Comparison of ENCODE assay signal across 8 cellular contexts in the genomic region with DNA sequence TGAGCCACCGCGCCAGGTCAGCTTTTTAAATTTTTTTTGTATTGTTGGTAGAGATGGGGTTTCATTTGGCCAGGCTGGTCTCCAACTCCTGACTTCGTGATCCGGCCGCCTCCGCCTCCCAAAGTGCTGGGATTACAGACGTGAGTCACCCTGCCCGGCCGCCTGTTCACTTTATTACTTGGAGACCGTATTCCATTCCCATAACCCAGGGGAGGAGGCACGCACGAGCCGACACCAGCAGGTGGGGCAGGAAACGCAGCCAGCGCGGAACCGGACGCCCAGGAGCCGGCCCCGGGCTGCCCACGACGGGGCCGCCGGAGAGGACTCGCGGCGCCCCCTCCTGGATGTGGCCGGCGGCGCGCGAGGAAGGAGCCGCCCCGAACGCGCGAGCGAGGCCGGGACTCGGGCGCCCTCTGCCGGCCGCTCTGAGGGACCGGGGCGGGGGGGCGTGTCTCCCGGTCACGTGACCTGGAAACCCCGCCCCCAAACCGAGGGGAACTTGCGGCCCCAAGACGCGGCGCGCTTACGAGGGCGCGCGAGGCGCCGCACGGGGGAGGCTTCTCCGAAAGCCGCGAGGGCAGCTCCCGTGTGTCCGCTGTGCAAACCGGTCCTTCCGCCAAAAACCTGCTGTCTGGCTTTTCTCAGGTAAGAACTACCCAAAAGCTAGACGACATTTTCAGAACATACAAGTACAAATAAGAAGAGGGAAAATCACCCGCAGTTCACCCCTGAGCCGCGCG. TPM values are rescaled to one million over a fixed set of nuclear protein-coding genes. Genes with fewer than 3 reads are reported as not detected.
DNase-seq lines count a peak whose midpoint lies in the region; ATAC-seq and TF ChIP-seq lines count a peak whose summit lies in the region.

No MANE protein-coding gene starts in this region.

- H3K36me3 ChIP-seq in HEK293 (ENCODE audit: control insufficient read depth in 2 of 2, insufficient read depth in 1 of 2, low read length in 2 of 2): peaks cover 0 to 3% of the 10 kb centered on the region in 2 experiments; a peak in 1 of 3 replicates
- H3K36me3 ChIP-seq in NT2/D1 (ENCODE audit: insufficient read depth, insufficient read length, low read length): peaks cover 14% of the 10 kb centered on the region
- H3K36me3 ChIP-seq in upper lobe of left lung: peaks cover 0 to 7% (median 2%) of the 10 kb centered on the region in 4 donors

- H3K4me3 ChIP-seq in HEK293 (ENCODE audit: low read depth, low read length): no peak overlapping the region
- no peak overlapping the region for H3K4me3 ChIP-seq in NT2/D1 (ENCODE audit: insufficient read length, low read depth)
- H3K4me3 ChIP-seq in upper lobe of left lung: peak overlapping the region in 3 of 4 donors; percentile 25 to 44 (median 38)

- POLR2A ChIA-PET in HEK293 (lab: Yijun Ruan, JAX): no interaction called here

- TF ChIP-seq CTCF in HEK293 (tag by site-specific recombination; IDR thresholded peaks at IDR 0.05): peak; percentile 43; the same call in 1 of the 2 replicates
- peak; percentile 100 for TF ChIP-seq CTCF in upper lobe of left lung (IDR thresholded peaks at IDR 0.05)

- WGBS in upper lobe of left lung, 2 donors: 17 to 29% methylated on average over 29 to 38 of the region's 74 CpGs

- TF ChIP-seq POLR2A in upper lobe of left lung (IDR thresholded peaks at IDR 0.05): peak in 1 of 4 donors; percentile 52

- H3K4me1 ChIP-seq in HEK293 (ENCODE audit: control insufficient read depth, insufficient read depth, low read length) (no peaks in the 10 kb centered on the region), NT2/D1 (ENCODE audit: insufficient read depth, insufficient read length) (no peaks in the 10 kb centered on the region), upper lobe of left lung (peaks cover 0 to 12% (median 6%) of the 10 kb centered on the region in 4 donors)

- peak in 2 of 4 donors; percentile 39 to 53 for TF ChIP-seq EP300 in upper lobe of left lung (IDR thresholded peaks at IDR 0.05)

- CTCF ChIA-PET in HEK293 (lab: Yijun Ruan, JAX): interaction anchor here (0.6 to 1.6 kb wide), 26 partner anchors 8 to 307 kb away, joined by 3 to 8 read pairs (median 3); no protein-coding TSS in a partner anchor

- peak; percentile 97 for DNase-seq in GM04504 (ENCODE audit: low read depth)
- peak; percentile 79 for DNase-seq in NT2/D1 (ENCODE audit: low read depth, low spot score)
- DNase-seq in activated effector memory CD4-positive, alpha-beta T cell treated with Interleukin-2 at 50 U/mL for 16 hours: peak; percentile 84
- DNase-seq in glomerular visceral epithelial cell (ENCODE audit: extremely low spot score): peak; percentile 96
- DNase-seq in posterior cingulate gyrus: peak; percentile 54 to 96 (median 76)
- DNase-seq in upper lobe of left lung: peak; percentile 95 to 98

- ATAC-seq in upper lobe of left lung (ENCODE audit: low FRiP score in 2 of 2) (peak; percentile 98 to 99), HG03469 (IDR thresholded peaks at IDR 0.05; ENCODE audit: unreplicated experiment) (no peak)

- no peak overlapping the region for H3K27ac ChIP-seq in HEK293 (ENCODE audit: extremely low read depth, low read depth, low read length)
- H3K27ac ChIP-seq in upper lobe of left lung: peak overlapping the region; percentile 58 to 81 (median 62)

- H3K9ac ChIP-seq in NT2/D1 (ENCODE audit: insufficient read length, low read depth): no peak overlapping the region

- intact Hi-C loops in posterior cingulate gyrus (cut with DNase I): loop anchor here (2.0 to 5.0 kb wide), 2 partner anchors 71 to 112 kb away; no protein-coding TSS in a partner anchor

- no peaks in the 10 kb centered on the region for H3K9me3 ChIP-seq in HEK293 (ENCODE audit: control insufficient read depth, insufficient read depth, low read depth, low read length)
- peaks cover 55% of the 10 kb centered on the region; the same call in 1 of the 2 replicates for H3K9me3 ChIP-seq in NT2/D1 (ENCODE audit: insufficient read depth, low read length)
- no peaks in the 10 kb centered on the region for H3K9me3 ChIP-seq in upper lobe of left lung

- no peaks in the 10 kb centered on the region for H3K27me3 ChIP-seq in NT2/D1 (ENCODE audit: insufficient read depth, insufficient read length)
- H3K27me3 ChIP-seq in upper lobe of left lung: no peaks in the 10 kb centered on the region

TF ChIP-seq in HEK293, 187 proteins besides CTCF, POLR2A, EP300 and RAD21 (continues in another document):
- TF ChIP-seq ZNF16 (tag by site-specific recombination; IDR thresholded peaks at IDR 0.05; ENCODE audit: low read depth) (no peak), ZNF610 (tag by site-specific recombination; IDR thresholded peaks at IDR 0.05; ENCODE audit: borderline replicate concordance) (no peak), ZNF629 (tag by site-specific recombination; IDR thresholded peaks at IDR 0.05) (0 out of 2 replicates have a peak, but pooled peaks have one; percentile 26), SP7 (tag by site-specific recombination; IDR thresholded peaks at IDR 0.05) (peak; percentile 62), ZNF223 (tag by site-specific recombination; IDR thresholded peaks at IDR 0.05) (no peak), ZNF112 (tag by site-specific recombination; IDR thresholded peaks at IDR 0.05) (no peak), ZNF843 (tag by site-specific recombination; IDR thresholded peaks at IDR 0.05) (no peak), SP2 (tag by site-specific recombination; IDR thresholded peaks at IDR 0.05) (peak; percentile 41), GFI1B (tag by site-specific recombination; IDR thresholded peaks at IDR 0.05) (no peak), ZNF521 (tag by site-specific recombination; IDR thresholded peaks at IDR 0.05) (no peak), ZNF660 (tag by site-specific recombination; IDR thresholded peaks at IDR 0.05) (peak; percentile 94), ZNF214 (tag by site-specific recombination; IDR thresholded peaks at IDR 0.05; ENCODE audit: borderline replicate concordance) (no peak), WT1 (tag by site-specific recombination; IDR thresholded peaks at IDR 0.05) (no peak), ZNF391 (tag by site-specific recombination; IDR thresholded peaks at IDR 0.05; ENCODE audit: borderline replicate concordance, low read depth) (0 out of 2 replicates have a peak, but pooled peaks have one; percentile 18), ZNF830 (tag by site-specific recombination; IDR thresholded peaks at IDR 0.05; ENCODE audit: low read depth) (no peak), ZNF558 (tag by site-specific recombination; IDR thresholded peaks at IDR 0.05) (no peak), KLF8 (tag by site-specific recombination; IDR thresholded peaks at IDR 0.05) (peak; percentile 61), ZNF768 (tag by site-specific recombination; IDR thresholded peaks at IDR 0.05) (no peak), GLIS1 (tag by site-specific recombination; IDR thresholded peaks at IDR 0.05) (peak; percentile 71), ZNF169 (tag by site-specific recombination; IDR thresholded peaks at IDR 0.05) (no peak), IKZF3 (tag by site-specific recombination; IDR thresholded peaks at IDR 0.05) (peak; percentile 65)
- TF ChIP-seq, protein P1, sequence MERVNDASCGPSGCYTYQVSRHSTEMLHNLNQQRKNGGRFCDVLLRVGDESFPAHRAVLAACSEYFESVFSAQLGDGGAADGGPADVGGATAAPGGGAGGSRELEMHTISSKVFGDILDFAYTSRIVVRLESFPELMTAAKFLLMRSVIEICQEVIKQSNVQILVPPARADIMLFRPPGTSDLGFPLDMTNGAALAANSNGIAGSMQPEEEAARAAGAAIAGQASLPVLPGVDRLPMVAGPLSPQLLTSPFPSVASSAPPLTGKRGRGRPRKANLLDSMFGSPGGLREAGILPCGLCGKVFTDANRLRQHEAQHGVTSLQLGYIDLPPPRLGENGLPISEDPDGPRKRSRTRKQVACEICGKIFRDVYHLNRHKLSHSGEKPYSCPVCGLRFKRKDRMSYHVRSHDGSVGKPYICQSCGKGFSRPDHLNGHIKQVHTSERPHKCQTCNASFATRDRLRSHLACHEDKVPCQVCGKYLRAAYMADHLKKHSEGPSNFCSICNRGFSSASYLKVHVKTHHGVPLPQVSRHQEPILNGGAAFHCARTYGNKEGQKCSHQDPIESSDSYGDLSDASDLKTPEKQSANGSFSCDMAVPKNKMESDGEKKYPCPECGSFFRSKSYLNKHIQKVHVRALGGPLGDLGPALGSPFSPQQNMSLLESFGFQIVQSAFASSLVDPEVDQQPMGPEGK (tag by site-specific recombination; IDR thresholded peaks at IDR 0.05): peak; percentile 64; the same call in 1 of the 2 replicates
- TF ChIP-seq, protein P2, sequence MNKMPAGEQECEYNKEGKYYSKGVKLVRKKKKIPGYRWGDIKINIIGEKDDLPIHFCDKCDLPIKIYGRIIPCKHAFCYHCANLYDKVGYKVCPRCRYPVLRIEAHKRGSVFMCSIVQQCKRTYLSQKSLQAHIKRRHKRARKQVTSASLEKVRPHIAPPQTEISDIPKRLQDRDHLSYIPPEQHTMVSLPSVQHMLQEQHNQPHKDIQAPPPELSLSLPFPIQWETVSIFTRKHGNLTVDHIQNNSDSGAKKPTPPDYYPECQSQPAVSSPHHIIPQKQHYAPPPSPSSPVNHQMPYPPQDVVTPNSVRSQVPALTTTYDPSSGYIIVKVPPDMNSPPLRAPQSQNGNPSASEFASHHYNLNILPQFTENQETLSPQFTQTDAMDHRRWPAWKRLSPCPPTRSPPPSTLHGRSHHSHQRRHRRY (tag by site-specific recombination; IDR thresholded peaks at IDR 0.05): no peak
- TF ChIP-seq, protein P3, sequence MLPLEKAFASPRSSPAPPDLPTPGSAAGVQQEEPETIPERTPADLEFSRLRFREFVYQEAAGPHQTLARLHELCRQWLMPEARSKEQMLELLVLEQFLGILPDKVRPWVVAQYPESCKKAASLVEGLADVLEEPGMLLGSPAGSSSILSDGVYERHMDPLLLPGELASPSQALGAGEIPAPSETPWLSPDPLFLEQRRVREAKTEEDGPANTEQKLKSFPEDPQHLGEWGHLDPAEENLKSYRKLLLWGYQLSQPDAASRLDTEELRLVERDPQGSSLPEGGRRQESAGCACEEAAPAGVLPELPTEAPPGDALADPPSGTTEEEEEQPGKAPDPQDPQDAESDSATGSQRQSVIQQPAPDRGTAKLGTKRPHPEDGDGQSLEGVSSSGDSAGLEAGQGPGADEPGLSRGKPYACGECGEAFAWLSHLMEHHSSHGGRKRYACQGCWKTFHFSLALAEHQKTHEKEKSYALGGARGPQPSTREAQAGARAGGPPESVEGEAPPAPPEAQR (tag by site-specific recombination; IDR thresholded peaks at IDR 0.05): no peak

RNA-seq across cellular contexts. Expression of a gene that starts 11.6 kb away (rescaled TPM):
- total RNA-seq in upper lobe of left lung: 100 to 1,000 TPM; 236 to 374 (median 339) TPM

RNA-seq across cellular contexts. Expression of a gene that starts 16.7 kb away (rescaled TPM):
- 10 to 100 TPM; 45.5 to 85.0 (median 59.9) TPM for total RNA-seq in upper lobe of left lung

RNA-seq across cellular contexts. Expression of a gene that starts 18.7 kb away (rescaled TPM):
- 10 to 100 TPM in 1 of 6 donors, 1 to 10 TPM in 5; 3.5 to 11.5 (median 5.8) TPM for total RNA-seq in upper lobe of left lung

RNA-seq across cellular contexts. Expression of a gene that starts 41.9 kb away (rescaled TPM):
- total RNA-seq in upper lobe of left lung: 10 to 100 TPM in 2 of 6 donors, 1 to 10 TPM in 4; 4.6 to 32.5 (median 6.7) TPM

RNA-seq across cellular contexts. Expression of a gene that starts 42.1 kb away (rescaled TPM):
- total RNA-seq in upper lobe of left lung: 100 to 1,000 TPM in 5 of 6 donors, 10 to 100 TPM in 1; 80.2 to 222 (median 129) TPM

Comparison
In these comparisons a context has a peak if more than half of its experiments do, and no peak if none do; other contexts are left out.
1. H3K4me3 ChIP-seq: peak in upper lobe of left lung (3 of 4); none in HEK293 (single experiment) and NT2/D1 (single experiment).
2. Peak in every context shown above with its lines, with median percentiles within 50 percentile points of each other: DNase-seq.